Comparison of ENCODE assay signal across 8 cellular contexts in genomic region chr22:49917997-49918910, GRCh38. TPM values are rescaled to one million over a fixed set of nuclear protein-coding genes. Genes with fewer than 3 reads are reported as not detected.
DNase-seq lines count a peak whose midpoint lies in the region; ATAC-seq and TF ChIP-seq lines count a peak whose summit lies in the region.

TSS of gene ALG12 (minus strand) at chr22:49918438. CDS start at chr22:49913765, 4,673 bp downstream.
A gene with protein sequence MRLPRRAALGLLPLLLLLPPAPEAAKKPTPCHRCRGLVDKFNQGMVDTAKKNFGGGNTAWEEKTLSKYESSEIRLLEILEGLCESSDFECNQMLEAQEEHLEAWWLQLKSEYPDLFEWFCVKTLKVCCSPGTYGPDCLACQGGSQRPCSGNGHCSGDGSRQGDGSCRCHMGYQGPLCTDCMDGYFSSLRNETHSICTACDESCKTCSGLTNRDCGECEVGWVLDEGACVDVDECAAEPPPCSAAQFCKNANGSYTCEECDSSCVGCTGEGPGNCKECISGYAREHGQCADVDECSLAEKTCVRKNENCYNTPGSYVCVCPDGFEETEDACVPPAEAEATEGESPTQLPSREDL (plus strand): TSS chr22:49918634. CDS start chr22:49918770, 136 bp downstream.

- H3K9ac ChIP-seq in HUES6 (ENCODE audit: low read length) (peak within 1 kb of the TSS; percentile 81), OCI-LY1 (ENCODE audit: low read length) (peak within 1 kb of the TSS; percentile 90)

- H3F3A ChIP-seq in OCI-LY1 (ENCODE audit: insufficient read depth, low read length), result no peaks in the 10 kb centered on the region

- H3K9me3 Mint-ChIP-seq in mesothelial cell of epicardium, result no peaks in the 10 kb centered on the region

- no peaks in the 10 kb centered on the region for H4K20me1 ChIP-seq in OCI-LY1 (ENCODE audit: insufficient read depth, low read length)

- H3K36me3 ChIP-seq in HUES6 (ENCODE audit: control insufficient read depth, insufficient read depth, low read length), result peaks cover 17% of the 10 kb centered on the region
- H3K36me3 ChIP-seq in OCI-LY1 (ENCODE audit: insufficient read depth, low read length), result peaks cover 28% of the 10 kb centered on the region; the same call in 1 of the 2 replicates

- H3K27ac Mint-ChIP-seq in mesothelial cell of epicardium, result peak within 1 kb of the TSS; percentile 86

- H3K4me1 ChIP-seq in HUES6 (ENCODE audit: control insufficient read depth, insufficient read depth, low read length) (peaks cover 4% of the 10 kb centered on the region; the same call in 1 of the 2 replicates), OCI-LY1 (ENCODE audit: insufficient read depth, low read length, severe bottlenecking) (peaks cover 52% of the 10 kb centered on the region)

- H2AFZ ChIP-seq in OCI-LY1 (ENCODE audit: low read length), result no peak within 1 kb of the TSS

- no peaks in the 10 kb centered on the region for H3K9me2 ChIP-seq in OCI-LY1 (ENCODE audit: low read depth, low read length)

- H3K9me3 ChIP-seq in HUES6 (ENCODE audit: control insufficient read depth, insufficient read depth, low read depth, low read length), result no peaks in the 10 kb centered on the region
- H3K9me3 ChIP-seq in OCI-LY1 (ENCODE audit: low read length), result no peaks in the 10 kb centered on the region

- in situ Hi-C loops in endometrial microvascular endothelial cells (cut with HindIII; ENCODE audit: inconsistent ontology term, low pct_unique_long_range_greater_than_20kb, low sequenced_read_pairs), result loop anchor here (25.0 kb wide), 1 partner anchor 131 kb away; no protein-coding TSS in a partner anchor

- H3K4me1 Mint-ChIP-seq in mesothelial cell of epicardium, result peaks cover 4% of the 10 kb centered on the region

- H3K36me3 Mint-ChIP-seq in mesothelial cell of epicardium, result peaks cover 7% of the 10 kb centered on the region

- DNase-seq in D341Med (ENCODE audit: low spot score) (peak; percentile 100), mesothelial cell of epicardium (ENCODE audit: low spot score in 2 of 2, unreplicated experiment in 2 of 2) (peak; percentile 97 to 98)
- DNase-seq in activated CD8-positive, alpha-beta memory T cell treated with anti-CD3 and anti-CD28 coated beads, Interleukin-2, amount 50 U/mL, for 4 hours, result peak; percentile 96
- peak; percentile 95 for DNase-seq in stimulated activated CD8-positive, alpha-beta memory T cell treated with anti-CD3 and anti-CD28 coated beads, Interleukin-15, amount 100 ng/mL, for 4 hours (ENCODE audit: low read depth in 2 of 2)

- no peak for TF ChIP-seq CTCF in OCI-LY1 (IDR thresholded peaks at IDR 0.05; ENCODE audit: low read length)
- no peak for TF ChIP-seq CTCF in mesothelial cell of epicardium (IDR thresholded peaks at IDR 0.05; ENCODE audit: unreplicated experiment)

- peak; percentile 89 for ATAC-seq in GM21423 (IDR thresholded peaks at IDR 0.05; ENCODE audit: unreplicated experiment)

- no peaks in the 10 kb centered on the region for H3K27me3 Mint-ChIP-seq in mesothelial cell of epicardium (ENCODE audit: low read depth)

- H3K4me3 ChIP-seq in HUES6 (ENCODE audit: low read depth, low read length) (peak within 1 kb of the TSS; percentile 93), OCI-LY1 (ENCODE audit: low read depth, low read length, poor library complexity, severe bottlenecking) (peak within 1 kb of the TSS; percentile 92)

- H3K79me2 ChIP-seq in OCI-LY1 (ENCODE audit: insufficient read depth, low read length), result peaks cover 3% of the 10 kb centered on the region; the same call in 1 of the 2 replicates

- H3K27me3 ChIP-seq in HUES6 (ENCODE audit: control insufficient read depth, insufficient read depth, low read length) (0 out of 2 replicates have a peak, but pooled peaks cover 2% of the 10 kb centered on the region), OCI-LY1 (ENCODE audit: insufficient read depth, low read length) (no peaks in the 10 kb centered on the region)

- H3K27ac ChIP-seq in HUES6 (ENCODE audit: low read depth, low read length) (peak within 1 kb of the TSS; percentile 86), OCI-LY1 (ENCODE audit: low read depth, low read length, poor library complexity, severe bottlenecking) (peak within 1 kb of the TSS; percentile 46)

- H3K4me3 Mint-ChIP-seq in mesothelial cell of epicardium, result peak within 1 kb of the TSS; percentile 81

- peak within 1 kb of the TSS; percentile 99 for H3K4me2 ChIP-seq in OCI-LY1 (ENCODE audit: low read length)

RNA-seq across cellular contexts. Expression of gene ALG12, which starts in this region (rescaled TPM):
- total RNA-seq in endometrial microvascular endothelial cells (ENCODE audit: inconsistent ontology term) (20.1 TPM), mesothelial cell of epicardium (26.4 to 30.9 TPM (median 26.8 TPM) in 3 replicates)

RNA-seq across cellular contexts. Expression of the second gene that starts in this region (rescaled TPM):
- total RNA-seq in endometrial microvascular endothelial cells (ENCODE audit: inconsistent ontology term) (55.8 TPM), mesothelial cell of epicardium (41.4 to 42.2 TPM (median 41.9 TPM) in 3 replicates)

Comparison
In these comparisons a context has a peak if more than half of its experiments do, and no peak if none do; other contexts are left out.
1. Peak in every context shown above with its lines: DNase-seq, ATAC-seq, H3K4me3 ChIP-seq and H3K27ac ChIP-seq.